Comparison of ENCODE assay signal across 9 cellular contexts in the genomic region with DNA sequence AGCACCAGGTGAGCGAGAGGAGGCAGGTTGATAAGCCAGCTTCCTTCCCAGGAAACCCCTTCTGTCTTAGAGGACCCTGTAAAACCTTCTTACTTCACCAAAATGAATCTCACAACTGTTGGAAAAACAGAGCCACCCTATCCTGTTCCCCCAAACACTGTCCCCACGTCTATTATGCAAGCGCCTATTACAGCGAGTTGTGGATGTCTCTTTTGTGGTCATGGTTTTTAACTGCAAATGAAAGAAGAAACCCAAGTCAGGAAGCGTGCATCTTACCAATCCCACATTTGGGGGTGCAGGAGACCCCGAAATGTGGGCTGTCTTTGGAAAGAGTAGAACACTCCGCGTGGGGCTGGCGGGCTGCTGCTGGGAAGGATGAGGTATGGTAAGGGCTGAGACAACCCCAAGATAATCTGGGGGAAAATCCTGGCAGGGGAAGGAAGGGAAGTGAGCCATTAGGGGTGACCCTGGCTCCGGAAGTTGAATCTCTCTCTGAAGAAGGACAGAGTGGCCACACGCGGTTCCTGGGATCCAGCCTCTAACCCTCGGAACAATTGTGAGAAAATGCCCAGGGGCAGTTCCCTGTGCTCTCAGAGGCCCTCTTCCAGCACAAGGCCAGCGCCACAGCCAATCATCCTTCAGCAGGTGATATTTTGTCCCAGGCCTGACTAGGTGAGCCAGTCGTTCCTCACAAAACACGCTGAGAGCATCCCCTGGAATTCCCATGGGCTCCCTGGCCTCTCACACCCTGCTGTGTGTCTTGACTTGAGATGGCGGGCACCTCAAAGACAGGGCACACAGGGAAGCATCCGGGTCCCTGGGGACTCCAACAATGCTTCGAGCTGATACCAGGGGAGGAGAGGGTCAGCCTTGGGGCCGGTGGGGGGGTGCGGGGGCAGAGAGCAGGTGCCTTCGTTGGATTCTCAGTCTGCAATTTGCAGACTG.
A peak's percentile ranks its signal among the peaks of the same experiment; 100 is the strongest.
DNase-seq lines count a peak whose midpoint lies in the region; ATAC-seq and TF ChIP-seq lines count a peak whose summit lies in the region.
"Had no signal": no experiment of that assay in that cellular context is flagged by ENCODE, and none has a peak within 500 bp of the region (broad histone marks: within the 10 kb centered on the region; RNA-seq: fewer than 3 reads in every experiment).

No MANE protein-coding gene starts in this region.

- intact Hi-C loops in Right ventricle myocardium inferior (cut with DNase I) (no loop called here), left ventricle myocardium inferior (cut with micrococcal nuclease) (no loop called here), left colon (cut with DNase I, micrococcal nuclease) (no loop called here)

- H3K27ac ChIP-seq in left ventricle myocardium inferior (replicated peaks): no peak overlapping the region

- no peak for TF ChIP-seq CTCF in left ventricle myocardium inferior (IDR thresholded peaks at IDR 0.05; ENCODE audit: borderline replicate concordance)

- H3K27ac Mint-ChIP-seq in T-helper 17 cell: no peak overlapping the region

- H3K9me3 ChIP-seq in left ventricle myocardium inferior (replicated peaks) (no peaks in the 10 kb centered on the region), T-helper 17 cell (ENCODE audit: control insufficient read depth, low read length, poor library complexity, severe bottlenecking) (no peaks in the 10 kb centered on the region)

- H3K27me3 ChIP-seq in left ventricle myocardium inferior (ENCODE audit: low read depth): peaks cover 53% of the 10 kb centered on the region

- peaks cover 2% of the 10 kb centered on the region for H3K4me1 Mint-ChIP-seq in T-helper 17 cell

- DNase-seq in Right ventricle myocardium inferior (ENCODE audit: missing footprints): no peak
- no peak for DNase-seq in left ventricle myocardium inferior
- no peak for DNase-seq in T-helper 17 cell
- DNase-seq in left colon: no peak
- DNase-seq in NCI-H1436 treated with DMSO at 0.1 percent for 48 hours (lab: John Stamatoyannopoulos, UW): no peak
- DNase-seq in OCI-M2 (lab: John Stamatoyannopoulos, UW; ENCODE audit: unreplicated experiment): no peak
- no peak for DNase-seq in NCI-H2171 treated with DMSO at 0.1 percent for 48 hours (lab: John Stamatoyannopoulos, UW)
- DNase-seq: activated CD4-positive, alpha-beta T cell treated with anti-CD3 and anti-CD28 coated beads, Interleukin-2, amount 50 U/mL, for 48 hours had no signal

- peak; percentile 8 for ATAC-seq in Right ventricle myocardium inferior
- peak; percentile 37 for ATAC-seq in T-helper 17 cell
- ATAC-seq in left colon: peak; percentile 7
- no peak for ATAC-seq in GM21447 (IDR thresholded peaks at IDR 0.05; ENCODE audit: unreplicated experiment)

- H3K4me1 ChIP-seq in left ventricle myocardium inferior: peaks cover 6% of the 10 kb centered on the region

- H3K4me3 Mint-ChIP-seq in T-helper 17 cell: no peak overlapping the region

- no peaks in the 10 kb centered on the region for H3K36me3 Mint-ChIP-seq in T-helper 17 cell (ENCODE audit: low read depth)

- H3K27me3 Mint-ChIP-seq in T-helper 17 cell: no peaks in the 10 kb centered on the region

- H3K36me3 ChIP-seq in left ventricle myocardium inferior: no peaks in the 10 kb centered on the region

- no peak overlapping the region for H3K4me3 ChIP-seq in left ventricle myocardium inferior
